11 cellular contexts compared by ENCODE assay signal in the genomic region with DNA sequence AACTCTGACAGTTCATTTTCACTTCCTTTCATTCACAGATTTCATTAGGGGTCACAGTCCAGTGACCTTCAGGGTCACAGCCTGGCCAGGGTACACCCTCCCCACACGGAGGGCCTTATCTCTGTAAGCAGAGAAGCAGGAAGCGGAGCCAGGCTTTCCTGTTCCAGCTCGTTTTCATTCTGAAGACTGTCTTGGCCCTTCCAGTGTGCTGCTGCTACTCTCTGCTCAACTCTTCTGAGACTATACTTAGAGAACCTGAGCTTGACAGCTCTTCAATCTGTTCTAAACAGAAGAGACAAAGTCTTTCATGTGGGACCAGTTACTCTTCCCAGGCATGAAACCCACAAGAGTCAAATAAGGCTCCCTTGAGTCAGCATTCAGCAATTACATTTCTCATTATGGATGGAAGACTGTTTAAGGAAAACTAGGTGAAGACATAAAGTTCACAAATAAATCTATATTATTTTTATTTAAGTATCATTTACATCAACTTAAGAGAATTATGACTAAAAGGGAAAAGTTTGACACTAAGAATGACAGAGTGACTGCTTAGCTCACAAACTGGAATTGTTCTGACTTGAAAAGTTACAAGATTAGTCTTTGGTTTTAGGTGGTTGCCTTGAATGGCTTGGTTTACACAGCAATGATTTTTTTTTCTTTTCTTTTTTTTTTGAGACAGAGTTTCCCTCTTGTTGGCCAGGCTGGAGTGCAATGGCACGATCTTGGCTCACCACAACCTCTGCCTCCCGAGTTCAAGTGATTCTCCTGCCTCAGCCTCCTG.
DNase-seq lines count a peak whose midpoint lies in the region; ATAC-seq and FAIRE-seq lines count a peak whose summit lies in the region.
"Had no signal": no experiment of that assay in that cellular context is flagged by ENCODE, and none has a peak within 500 bp of the region (broad histone marks: within the 10 kb centered on the region; RNA-seq: fewer than 3 reads in every experiment).

No MANE protein-coding gene starts in this region.

- FAIRE-seq in TTC549 (lab: Jason Lieb, UNC): peak; percentile 11

- peak overlapping the region; percentile 74 for H3K27ac ChIP-seq in subcutaneous abdominal adipose tissue (ENCODE audit: low read depth, low read length)

- H3K27me3 ChIP-seq in subcutaneous abdominal adipose tissue (ENCODE audit: control insufficient read depth in 5 of 5, insufficient read depth in 4 of 5, low read length in 5 of 5): peaks cover 0 to 23% (median 10%) of the 10 kb centered on the region in 5 donors

- peaks cover 8 to 72% (median 24%) of the 10 kb centered on the region in 5 donors for H3K4me1 ChIP-seq in subcutaneous abdominal adipose tissue (ENCODE audit: control insufficient read depth in 5 of 5, insufficient read depth in 5 of 5, low read length in 5 of 5)

- peaks cover 29% of the 10 kb centered on the region for H3K27me3 Mint-ChIP-seq in activated T-cell treated with anti-CD3 and anti-CD28 coated beads, Interleukin-2, amount 50 U/mL, for 24 hours

- peak overlapping the region; percentile 83 for H3K27ac Mint-ChIP-seq in activated T-cell treated with anti-CD3 and anti-CD28 coated beads, Interleukin-2, amount 50 U/mL, for 24 hours
- H3K27ac Mint-ChIP-seq: activated CD4-positive, alpha-beta T cell treated with anti-CD3 and anti-CD28 coated beads, Interleukin-2, amount 10 ng/mL, durations not matched to agents 24 days and 14 days had no signal

- H3K9me3 ChIP-seq in subcutaneous abdominal adipose tissue (ENCODE audit: control insufficient read depth in 5 of 5, low read length in 5 of 5): no peaks in the 10 kb centered on the region

- DNase-seq in activated T-cell treated with anti-CD3 and anti-CD28 coated beads, Interleukin-2, amount 50 U/mL, for 24 hours: no peak
- DNase-seq in activated T-cell treated with anti-CD3 and anti-CD28 coated beads for 4 hours (no peak), iris pigment epithelial cell (ENCODE audit: low read depth) (peak; percentile 8), NCI-H2171 treated with DMSO at 0.1 percent for 48 hours (lab: John Stamatoyannopoulos, UW) (no peak)
- DNase-seq: activated CD4-positive, alpha-beta T cell treated with anti-CD3 and anti-CD28 coated beads, Interleukin-2, amount 10 ng/mL, durations not matched to agents 24 days and 14 days; mammary epithelial cell; NCI-H510A had no signal

- peak overlapping the region; percentile 21 for H3K4me3 Mint-ChIP-seq in activated T-cell treated with anti-CD3 and anti-CD28 coated beads, Interleukin-2, amount 50 U/mL, for 24 hours
- H3K4me3 Mint-ChIP-seq: activated CD4-positive, alpha-beta T cell treated with anti-CD3 and anti-CD28 coated beads, Interleukin-2, amount 10 ng/mL, durations not matched to agents 24 days and 14 days had no signal

- peaks cover 0 to 4% (median 0%) of the 10 kb centered on the region in 5 donors for H3K36me3 ChIP-seq in subcutaneous abdominal adipose tissue (ENCODE audit: control insufficient read depth in 5 of 5, insufficient read depth in 5 of 5, low read length in 5 of 5)

- no peaks in the 10 kb centered on the region for H3K36me3 Mint-ChIP-seq in activated T-cell treated with anti-CD3 and anti-CD28 coated beads, Interleukin-2, amount 50 U/mL, for 24 hours (ENCODE audit: low read depth)

- H3K9me3 Mint-ChIP-seq in activated T-cell treated with anti-CD3 and anti-CD28 coated beads, Interleukin-2, amount 50 U/mL, for 24 hours: no peaks in the 10 kb centered on the region
- H3K9me3 Mint-ChIP-seq: activated CD4-positive, alpha-beta T cell treated with anti-CD3 and anti-CD28 coated beads, Interleukin-2, amount 10 ng/mL, durations not matched to agents 24 days and 14 days had no signal

- no peak overlapping the region for H3K9ac ChIP-seq in subcutaneous abdominal adipose tissue (ENCODE audit: low read length in 5 of 5)

- ATAC-seq in HG02981 (IDR thresholded peaks at IDR 0.05; ENCODE audit: unreplicated experiment) (no peak), GM18868 (IDR thresholded peaks at IDR 0.05; ENCODE audit: unreplicated experiment) (no peak)

- H3K4me1 Mint-ChIP-seq in activated T-cell treated with anti-CD3 and anti-CD28 coated beads, Interleukin-2, amount 50 U/mL, for 24 hours (ENCODE audit: low read depth): peaks cover 53% of the 10 kb centered on the region

- H3K4me3 ChIP-seq in subcutaneous abdominal adipose tissue (ENCODE audit: low read depth in 1 of 5, low read length in 5 of 5): peak overlapping the region in 1 of 5 donors; percentile 7
